ENCODE assay signal across 9 cellular contexts in the genomic region with DNA sequence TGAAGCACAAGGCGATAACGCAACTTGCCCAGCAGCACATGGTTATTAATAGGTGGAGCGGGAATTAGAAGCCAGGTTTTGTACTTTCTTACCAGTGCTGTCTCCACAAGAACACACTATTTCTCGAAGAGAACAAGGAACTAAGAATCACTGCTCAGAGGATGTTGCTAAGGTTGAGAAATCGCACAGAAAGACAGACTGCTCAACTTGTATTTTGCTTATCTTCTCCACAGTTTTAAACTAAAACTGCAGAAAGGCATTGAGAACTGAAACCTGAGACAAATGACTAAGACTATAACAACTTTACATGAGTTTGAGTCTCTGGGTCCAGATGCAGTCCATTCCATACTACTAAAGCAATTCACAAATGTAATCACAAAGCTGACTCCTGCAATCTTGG. TPM values are rescaled to one million over a fixed set of nuclear protein-coding genes. Genes with fewer than 3 reads are reported as not detected.
A peak's percentile ranks its signal among the peaks of the same experiment; 100 is the strongest.
DNase-seq lines count a peak whose midpoint lies in the region; ATAC-seq and TF ChIP-seq lines count a peak whose summit lies in the region.
"Had no signal": no experiment of that assay in that cellular context is flagged by ENCODE, and none has a peak within 500 bp of the region (broad histone marks: within the 10 kb centered on the region; RNA-seq: fewer than 3 reads in every experiment).

No MANE protein-coding gene starts in this region.

- no peak overlapping the region for H3K27ac ChIP-seq in SJCRH30
- H3K27ac ChIP-seq: SJSA1 had no signal

- H3K27ac Mint-ChIP-seq in osteocyte (ENCODE audit: unreplicated experiment), result peak overlapping the region; percentile 29

- no peaks in the 10 kb centered on the region for H3K9me3 Mint-ChIP-seq in osteocyte (ENCODE audit: unreplicated experiment)

- peaks cover 62% of the 10 kb centered on the region for H3K4me1 Mint-ChIP-seq in osteocyte (ENCODE audit: unreplicated experiment)

- no peak for TF ChIP-seq CTCF in osteocyte (IDR thresholded peaks at IDR 0.05)

- DNase-seq in SKM-1 treated with dmso at 0.1 percent for 144 hours (lab: John Stamatoyannopoulos, UW; ENCODE audit: unreplicated experiment), result peak; percentile 50
- DNase-seq in osteocyte (ENCODE audit: extremely low spot score, unreplicated experiment), result no peak
- DNase-seq in SJCRH30, result no peak
- DNase-seq in NCI-H526 treated with DMSO at 0.1 percent for 48 hours (lab: John Stamatoyannopoulos, UW), result no peak
- no peak for DNase-seq in nucleus accumbens (lab: John Stamatoyannopoulos, UW)

- H3K36me3 ChIP-seq in SJCRH30, result peaks cover 28% of the 10 kb centered on the region

- H3K27me3 Mint-ChIP-seq in osteocyte (ENCODE audit: unreplicated experiment), result no peaks in the 10 kb centered on the region

- H3K4me3 ChIP-seq in SJCRH30, result no peak overlapping the region
- H3K4me3 ChIP-seq: SJSA1 had no signal

- no peaks in the 10 kb centered on the region for H3K9me3 ChIP-seq in SJCRH30 (replicated peaks)
- H3K9me3 ChIP-seq: SJSA1 had no signal

- ATAC-seq in GM18873 (IDR thresholded peaks at IDR 0.05; ENCODE audit: low FRiP score, unreplicated experiment) (peak; percentile 60), HG02759 (IDR thresholded peaks at IDR 0.05; ENCODE audit: unreplicated experiment) (peak; percentile 79), esophagus mucosa (no peak)

- H3K4me1 ChIP-seq in SJCRH30, result peaks cover 15% of the 10 kb centered on the region

- no peak overlapping the region for H3K4me3 Mint-ChIP-seq in osteocyte (ENCODE audit: unreplicated experiment)

- peaks cover 13% of the 10 kb centered on the region for H3K36me3 Mint-ChIP-seq in osteocyte (ENCODE audit: unreplicated experiment)

- no peaks in the 10 kb centered on the region for H3K27me3 ChIP-seq in SJCRH30
- H3K27me3 ChIP-seq: SJSA1 had no signal

RNA-seq across cellular contexts. Expression of a gene that starts 6.2 kb away (rescaled TPM):
- total RNA-seq in osteocyte, result 50.1 and 54.7 TPM in 2 replicates
- total RNA-seq in esophagus mucosa, result 17.4 TPM
- total RNA-seq in SJCRH30 (2014; rRNA removed; shearing (Covaris generic)), result 70.4 and 85.1 TPM in 2 replicates

RNA-seq across cellular contexts. Expression of a gene that starts 26.0 kb away (rescaled TPM):
- total RNA-seq in osteocyte (not detected in 2 replicates), esophagus mucosa (5.9 TPM)
- total RNA-seq in SJCRH30 (2014; rRNA removed; shearing (Covaris generic)), result 3.1 and 3.2 TPM in 2 replicates
